1 cellular context compared by ENCODE assay signal in genomic region chr17:17693955-17694228, GRCh38.
TF ChIP-seq lines count a peak whose summit lies in the region.

No MANE protein-coding gene starts in this region.

TF ChIP-seq in HepG2, 621 proteins besides CTCF, POLR2A, EP300 and RAD21 (continued from another document and continues in another):
- TF ChIP-seq FOXK1 (CRISPR knock-in tag; IDR thresholded peaks at IDR 0.05; ENCODE audit: borderline replicate concordance, low read depth) (no peak), MEIS1 (CRISPR knock-in tag; IDR thresholded peaks at IDR 0.05; ENCODE audit: borderline replicate concordance) (no peak), ETV6 (CRISPR knock-in tag; conservative IDR thresholded peaks at IDR 0.05) (no peak), ZNF136 (CRISPR knock-in tag; IDR thresholded peaks at IDR 0.05; ENCODE audit: low read depth) (no peak), ZNF776 (CRISPR knock-in tag; IDR thresholded peaks at IDR 0.05) (peak; percentile 30; the same call in 1 of the 2 replicates), REXO4 (CRISPR knock-in tag; IDR thresholded peaks at IDR 0.05; ENCODE audit: borderline replicate concordance) (no peak), TOE1 (CRISPR knock-in tag; IDR thresholded peaks at IDR 0.05) (no peak), BRF2 (CRISPR knock-in tag; IDR thresholded peaks at IDR 0.05) (no peak), ZMYM2 (CRISPR knock-in tag; IDR thresholded peaks at IDR 0.05) (no peak), ZNF670 (CRISPR knock-in tag; IDR thresholded peaks at IDR 0.05; ENCODE audit: borderline replicate concordance) (no peak), HNF4A (CRISPR knock-in tag; IDR thresholded peaks at IDR 0.05) (no peak), ZBTB1 (CRISPR knock-in tag; IDR thresholded peaks at IDR 0.05; ENCODE audit: borderline replicate concordance) (no peak), ZNF576 (CRISPR knock-in tag; IDR thresholded peaks at IDR 0.05) (no peak), NR3C1 (CRISPR knock-in tag; IDR thresholded peaks at IDR 0.05) (no peak), PHF5A (CRISPR knock-in tag; IDR thresholded peaks at IDR 0.05; ENCODE audit: low read depth, unreplicated experiment) (no peak), ZNF225 (CRISPR knock-in tag; IDR thresholded peaks at IDR 0.05) (no peak; the same call in 1 of the 2 replicates), THRA (CRISPR knock-in tag; IDR thresholded peaks at IDR 0.05; ENCODE audit: borderline replicate concordance) (no peak), POLR2G (IDR thresholded peaks at IDR 0.05; ENCODE audit: low read depth, low read length) (peak; percentile 63), ZNF33A (CRISPR knock-in tag; IDR thresholded peaks at IDR 0.05; ENCODE audit: borderline replicate concordance) (no peak), ZNF383 (CRISPR knock-in tag; IDR thresholded peaks at IDR 0.05; ENCODE audit: borderline replicate concordance) (no peak), SPEN (CRISPR knock-in tag; IDR thresholded peaks at IDR 0.05; ENCODE audit: low read depth) (peak; percentile 16; the same call in 1 of the 2 replicates), ZFP1 (CRISPR knock-in tag; IDR thresholded peaks at IDR 0.05) (no peak), JARID2 (CRISPR knock-in tag; IDR thresholded peaks at IDR 0.05; ENCODE audit: insufficient replicate concordance) (no peak), NCOA5 (CRISPR knock-in tag; IDR thresholded peaks at IDR 0.05) (no peak), ZFP90 (CRISPR knock-in tag; IDR thresholded peaks at IDR 0.05; ENCODE audit: borderline replicate concordance) (0 out of 2 replicates have a peak, but pooled peaks have one; percentile 9), STAG1 (CRISPR knock-in tag; IDR thresholded peaks at IDR 0.05) (no peak), SUZ12 (IDR thresholded peaks at IDR 0.05; ENCODE audit: low read depth, low read length) (no peak), KMT2A (CRISPR knock-in tag; IDR thresholded peaks at IDR 0.05) (no peak), ZNF274 (CRISPR knock-in tag; IDR thresholded peaks at IDR 0.05) (no peak), FOSL2 (CRISPR knock-in tag; IDR thresholded peaks at IDR 0.05) (no peak), ZNF572 (CRISPR knock-in tag; IDR thresholded peaks at IDR 0.05) (no peak), ZNF10 (CRISPR knock-in tag; IDR thresholded peaks at IDR 0.05; ENCODE audit: borderline replicate concordance, low read depth) (no peak), ZNF180 (CRISPR knock-in tag; IDR thresholded peaks at IDR 0.05; ENCODE audit: borderline replicate concordance, low read depth) (no peak), RAD51 (IDR thresholded peaks at IDR 0.05; ENCODE audit: borderline replicate concordance) (no peak), HDAC1 (CRISPR knock-in tag; IDR thresholded peaks at IDR 0.05) (peak; percentile 19; the same call in 1 of the 2 replicates), ZC3H4 (CRISPR knock-in tag; IDR thresholded peaks at IDR 0.05; ENCODE audit: borderline replicate concordance) (no peak), ZNF546 (CRISPR knock-in tag; conservative IDR thresholded peaks at IDR 0.05) (no peak), ZNF512B (CRISPR knock-in tag; IDR thresholded peaks at IDR 0.05; ENCODE audit: borderline replicate concordance) (no peak), ZNF7 (CRISPR knock-in tag; IDR thresholded peaks at IDR 0.05) (no peak), ATAD3A (CRISPR knock-in tag; IDR thresholded peaks at IDR 0.05) (no peak), U2AF2 (IDR thresholded peaks at IDR 0.05; ENCODE audit: low read depth, low read length) (no peak), ZNF781 (CRISPR knock-in tag; IDR thresholded peaks at IDR 0.05; ENCODE audit: borderline replicate concordance, not compliant biosample characterization) (no peak), ZHX1 (CRISPR knock-in tag; IDR thresholded peaks at IDR 0.05; ENCODE audit: low read depth) (no peak), THYN1 (CRISPR knock-in tag; IDR thresholded peaks at IDR 0.05; ENCODE audit: borderline replicate concordance, low read depth) (no peak), MIER2 (CRISPR knock-in tag; IDR thresholded peaks at IDR 0.05) (no peak), ZNF879 (CRISPR knock-in tag; IDR thresholded peaks at IDR 0.05) (no peak), ZNF800 (CRISPR knock-in tag; IDR thresholded peaks at IDR 0.05) (no peak), SMARCE1 (IDR thresholded peaks at IDR 0.05; ENCODE audit: borderline replicate concordance) (no peak), SNRNP70 (IDR thresholded peaks at IDR 0.05; ENCODE audit: low read depth, low read length) (no peak), ZSCAN12 (CRISPR knock-in tag; IDR thresholded peaks at IDR 0.05) (no peak), ZNF224 (CRISPR knock-in tag; IDR thresholded peaks at IDR 0.05) (no peak), ZBTB37 (CRISPR knock-in tag; IDR thresholded peaks at IDR 0.05) (no peak), JUND (CRISPR knock-in tag; IDR thresholded peaks at IDR 0.05) (no peak), CERS6 (CRISPR knock-in tag; IDR thresholded peaks at IDR 0.05) (no peak), ZNF782 (CRISPR knock-in tag; IDR thresholded peaks at IDR 0.05; ENCODE audit: borderline replicate concordance) (no peak), ADNP (CRISPR knock-in tag; IDR thresholded peaks at IDR 0.05) (no peak), MAFG (CRISPR knock-in tag; IDR thresholded peaks at IDR 0.05) (no peak), GTF3A (CRISPR knock-in tag; conservative IDR thresholded peaks at IDR 0.05) (no peak), POGZ (CRISPR knock-in tag; IDR thresholded peaks at IDR 0.05) (no peak)
- TF ChIP-seq, protein P1, sequence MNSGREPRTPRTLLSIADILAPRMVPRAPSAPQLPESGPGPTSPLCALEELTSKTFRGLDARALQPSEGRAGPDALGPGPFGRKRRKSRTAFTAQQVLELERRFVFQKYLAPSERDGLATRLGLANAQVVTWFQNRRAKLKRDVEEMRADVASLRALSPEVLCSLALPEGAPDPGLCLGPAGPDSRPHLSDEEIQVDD (CRISPR knock-in tag; IDR thresholded peaks at IDR 0.05; ENCODE audit: borderline replicate concordance) = no peak
- TF ChIP-seq, protein P2, sequence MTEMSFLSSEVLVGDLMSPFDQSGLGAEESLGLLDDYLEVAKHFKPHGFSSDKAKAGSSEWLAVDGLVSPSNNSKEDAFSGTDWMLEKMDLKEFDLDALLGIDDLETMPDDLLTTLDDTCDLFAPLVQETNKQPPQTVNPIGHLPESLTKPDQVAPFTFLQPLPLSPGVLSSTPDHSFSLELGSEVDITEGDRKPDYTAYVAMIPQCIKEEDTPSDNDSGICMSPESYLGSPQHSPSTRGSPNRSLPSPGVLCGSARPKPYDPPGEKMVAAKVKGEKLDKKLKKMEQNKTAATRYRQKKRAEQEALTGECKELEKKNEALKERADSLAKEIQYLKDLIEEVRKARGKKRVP (CRISPR knock-in tag; IDR thresholded peaks at IDR 0.05) = no peak
- TF ChIP-seq, protein P3, sequence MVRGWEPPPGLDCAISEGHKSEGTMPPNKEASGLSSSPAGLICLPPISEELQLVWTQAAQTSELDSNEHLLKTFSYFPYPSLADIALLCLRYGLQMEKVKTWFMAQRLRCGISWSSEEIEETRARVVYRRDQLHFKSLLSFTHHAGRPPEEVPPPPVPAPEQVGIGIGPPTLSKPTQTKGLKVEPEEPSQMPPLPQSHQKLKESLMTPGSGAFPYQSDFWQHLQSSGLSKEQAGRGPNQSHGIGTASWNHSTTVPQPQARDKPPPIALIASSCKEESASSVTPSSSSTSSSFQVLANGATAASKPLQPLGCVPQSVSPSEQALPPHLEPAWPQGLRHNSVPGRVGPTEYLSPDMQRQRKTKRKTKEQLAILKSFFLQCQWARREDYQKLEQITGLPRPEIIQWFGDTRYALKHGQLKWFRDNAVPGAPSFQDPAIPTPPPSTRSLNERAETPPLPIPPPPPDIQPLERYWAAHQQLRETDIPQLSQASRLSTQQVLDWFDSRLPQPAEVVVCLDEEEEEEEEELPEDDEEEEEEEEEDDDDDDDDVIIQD (CRISPR knock-in tag; IDR thresholded peaks at IDR 0.05; ENCODE audit: low read depth) = no peak
